19 cellular contexts compared by ENCODE assay signal in genomic region chr9:136098844-136099243, GRCh38. TPM values are rescaled to one million over a fixed set of nuclear protein-coding genes. Genes with fewer than 3 reads are reported as not detected.
DNase-seq lines count a peak whose midpoint lies in the region; ATAC-seq and TF ChIP-seq lines count a peak whose summit lies in the region.
"Had no signal": no experiment of that assay in that cellular context is flagged by ENCODE, and none has a peak within 500 bp of the region (broad histone marks: within the 10 kb centered on the region; RNA-seq: fewer than 3 reads in every experiment).

No MANE protein-coding gene starts in this region.

- peaks cover 32% of the 10 kb centered on the region for H3K4me1 ChIP-seq in left ventricle myocardium inferior
- H3K4me1 ChIP-seq in rectal smooth muscle tissue (ENCODE audit: control insufficient read depth, insufficient read depth, low read length): peaks cover 5% of the 10 kb centered on the region

- H3K4me3 Mint-ChIP-seq in activated naive CD4-positive, alpha-beta T cell treated with anti-CD3 and anti-CD28 coated beads, Interleukin-2, amount 50 U/mL, for 24 hours: peak overlapping the region; percentile 15
- no peak overlapping the region for H3K4me3 Mint-ChIP-seq in activated naive CD4-positive, alpha-beta T cell treated with anti-CD3 and anti-CD28 coated beads for 36 hours
- H3K4me3 Mint-ChIP-seq in activated CD8-positive, alpha-beta T cell treated with anti-CD3 and anti-CD28 coated beads for 36 hours: peak overlapping the region; percentile 14

- ATAC-seq in activated CD8-positive, alpha-beta T cell treated with anti-CD3 and anti-CD28 coated beads for 36 hours: peak; percentile 29
- ATAC-seq: esophagus mucosa had no signal

- POLR2A ChIA-PET in activated CD8-positive, alpha-beta T cell treated with anti-CD3 and anti-CD28 coated beads for 36 hours (lab: Charles Lee): interaction anchor here (5.8 kb wide), 1 partner anchor 9 kb away, joined by 51 read pairs; no protein-coding TSS in a partner anchor
- POLR2A ChIA-PET in GM10248 (lab: Yijun Ruan, JAX): no interaction called here

- no peaks in the 10 kb centered on the region for H3K36me3 Mint-ChIP-seq in activated naive CD4-positive, alpha-beta T cell treated with anti-CD3 and anti-CD28 coated beads, Interleukin-2, amount 50 U/mL, for 24 hours
- H3K36me3 Mint-ChIP-seq in activated naive CD4-positive, alpha-beta T cell treated with anti-CD3 and anti-CD28 coated beads for 36 hours (ENCODE audit: low read depth): no peaks in the 10 kb centered on the region
- H3K36me3 Mint-ChIP-seq in activated CD8-positive, alpha-beta T cell treated with anti-CD3 and anti-CD28 coated beads for 36 hours (ENCODE audit: low read depth): no peaks in the 10 kb centered on the region
- H3K36me3 Mint-ChIP-seq: CD4-positive, alpha-beta memory T cell had no signal

- H3K4me1 Mint-ChIP-seq in activated naive CD4-positive, alpha-beta T cell treated with anti-CD3 and anti-CD28 coated beads, Interleukin-2, amount 50 U/mL, for 24 hours: peaks cover 6% of the 10 kb centered on the region
- peaks cover 6% of the 10 kb centered on the region for H3K4me1 Mint-ChIP-seq in activated naive CD4-positive, alpha-beta T cell treated with anti-CD3 and anti-CD28 coated beads for 36 hours (ENCODE audit: low read depth)
- peaks cover 6% of the 10 kb centered on the region for H3K4me1 Mint-ChIP-seq in activated CD8-positive, alpha-beta T cell treated with anti-CD3 and anti-CD28 coated beads for 36 hours (ENCODE audit: low read depth)

- no peak for TF ChIP-seq CTCF in activated CD8-positive, alpha-beta T cell treated with anti-CD3 and anti-CD28 coated beads for 36 hours (IDR thresholded peaks at IDR 0.05)
- TF ChIP-seq CTCF in left ventricle myocardium inferior (IDR thresholded peaks at IDR 0.05; ENCODE audit: borderline replicate concordance) (peak; percentile 34), GM10248 (IDR thresholded peaks at IDR 0.05; ENCODE audit: control extremely low read depth, extremely low read depth, low read depth, missing control alignments) (no peak)

- intact Hi-C loops in activated naive CD4-positive, alpha-beta T cell treated with anti-CD3 and anti-CD28 coated beads for 36 hours (cut with micrococcal nuclease): no loop called here
- intact Hi-C loops in activated CD8-positive, alpha-beta T cell treated with anti-CD3 and anti-CD28 coated beads for 36 hours (cut with micrococcal nuclease): no loop called here
- intact Hi-C loops in left ventricle myocardium inferior (cut with micrococcal nuclease): no loop called here

- H3K9ac ChIP-seq in rectal smooth muscle tissue (ENCODE audit: low read length): peak overlapping the region; percentile 38

- peak overlapping the region; percentile 12 for H3K4me3 ChIP-seq in left ventricle myocardium inferior
- H3K4me3 ChIP-seq in rectal smooth muscle tissue (ENCODE audit: low read length): no peak overlapping the region
- H3K4me3 ChIP-seq: stomach had no signal

- H3K36me3 ChIP-seq in left ventricle myocardium inferior (no peaks in the 10 kb centered on the region), rectal smooth muscle tissue (ENCODE audit: control insufficient read depth, insufficient read depth, low read length) (no peaks in the 10 kb centered on the region)
- H3K36me3 ChIP-seq: stomach had no signal

- CTCF ChIA-PET in activated naive CD4-positive, alpha-beta T cell treated with anti-CD3 and anti-CD28 coated beads for 36 hours (lab: Charles Lee): interaction anchor here (0.7 kb wide), 1 partner anchor 9 kb away, joined by 3 read pairs; no protein-coding TSS in a partner anchor
- CTCF ChIA-PET in activated CD8-positive, alpha-beta T cell treated with anti-CD3 and anti-CD28 coated beads for 36 hours (lab: Charles Lee): no interaction called here
- CTCF ChIA-PET in GM10248 (lab: Yijun Ruan, JAX): interaction anchor here (2.4 to 2.8 kb wide), 2 partner anchors 8 to 24 kb away, joined by 6 to 12 read pairs; no protein-coding TSS in a partner anchor

- no peak for DNase-seq in activated naive CD4-positive, alpha-beta T cell treated with anti-CD3 and anti-CD28 coated beads for 36 hours
- peak; percentile 43 for DNase-seq in activated CD8-positive, alpha-beta T cell treated with anti-CD3 and anti-CD28 coated beads for 36 hours
- DNase-seq in left ventricle myocardium inferior (no peak), NCI-H526 treated with DMSO at 0.1 percent for 48 hours (lab: John Stamatoyannopoulos, UW) (no peak), NCI-H1105 treated with DMSO at 0.1 percent for 48 hours (lab: John Stamatoyannopoulos, UW) (no peak), GM10248 (ENCODE audit: extremely low spot score) (no peak)
- DNase-seq: activated CD4-positive, alpha-beta T cell treated with anti-CD3 and anti-CD28 coated beads for 1 hour; activated CD8-positive, alpha-beta memory T cell treated with anti-CD3 and anti-CD28 coated beads, Interleukin-2, amount 50 U/mL, for 48 hours; activated naive CD4-positive, alpha-beta T cell treated with anti-CD3 and anti-CD28 coated beads, Interleukin-2, amount 50 U/mL, for 16 hours; DMS79 treated with DMSO at 0.1 percent for 48 hours; mammary epithelial cell; NCI-H1694; NCI-H446 treated with DMSO at 0.1 percent for 48 hours; SIG-M5; stomach had no signal

- H3K27me3 ChIP-seq in left ventricle myocardium inferior (ENCODE audit: low read depth): no peaks in the 10 kb centered on the region
- H3K27me3 ChIP-seq in rectal smooth muscle tissue (ENCODE audit: control insufficient read depth, insufficient read depth, low read length): peaks cover 4% of the 10 kb centered on the region

- no peaks in the 10 kb centered on the region for H3K9me3 ChIP-seq in left ventricle myocardium inferior (replicated peaks)
- H3K9me3 ChIP-seq: stomach had no signal

- H3K27ac ChIP-seq in left ventricle myocardium inferior (replicated peaks) (peak overlapping the region; percentile 65), rectal smooth muscle tissue (ENCODE audit: low read depth, low read length) (no peak overlapping the region)
- H3K27ac ChIP-seq: stomach had no signal

- H3K27ac Mint-ChIP-seq in activated naive CD4-positive, alpha-beta T cell treated with anti-CD3 and anti-CD28 coated beads, Interleukin-2, amount 50 U/mL, for 24 hours: peak overlapping the region; percentile 66
- H3K27ac Mint-ChIP-seq in activated naive CD4-positive, alpha-beta T cell treated with anti-CD3 and anti-CD28 coated beads for 36 hours: no peak overlapping the region
- no peak overlapping the region for H3K27ac Mint-ChIP-seq in activated CD8-positive, alpha-beta T cell treated with anti-CD3 and anti-CD28 coated beads for 36 hours

- no peaks in the 10 kb centered on the region for H3K27me3 Mint-ChIP-seq in activated naive CD4-positive, alpha-beta T cell treated with anti-CD3 and anti-CD28 coated beads, Interleukin-2, amount 50 U/mL, for 24 hours
- H3K27me3 Mint-ChIP-seq in activated naive CD4-positive, alpha-beta T cell treated with anti-CD3 and anti-CD28 coated beads for 36 hours (ENCODE audit: low read depth): no peaks in the 10 kb centered on the region
- H3K27me3 Mint-ChIP-seq in activated CD8-positive, alpha-beta T cell treated with anti-CD3 and anti-CD28 coated beads for 36 hours: no peaks in the 10 kb centered on the region
- H3K27me3 Mint-ChIP-seq: CD4-positive, alpha-beta memory T cell had no signal

- H3K9me3 Mint-ChIP-seq in activated naive CD4-positive, alpha-beta T cell treated with anti-CD3 and anti-CD28 coated beads, Interleukin-2, amount 50 U/mL, for 24 hours: no peaks in the 10 kb centered on the region
- H3K9me3 Mint-ChIP-seq in activated naive CD4-positive, alpha-beta T cell treated with anti-CD3 and anti-CD28 coated beads for 36 hours: no peaks in the 10 kb centered on the region
- no peaks in the 10 kb centered on the region for H3K9me3 Mint-ChIP-seq in activated CD8-positive, alpha-beta T cell treated with anti-CD3 and anti-CD28 coated beads for 36 hours
- H3K9me3 Mint-ChIP-seq: CD4-positive, alpha-beta memory T cell had no signal

RNA-seq across cellular contexts. Expression of gene NACC2, which starts 3.8 kb away (rescaled TPM):
- total RNA-seq in activated naive CD4-positive, alpha-beta T cell treated with anti-CD3 and anti-CD28 coated beads for 36 hours: 1 to 10 TPM; 3.4 to 3.5 TPM
- total RNA-seq in activated CD8-positive, alpha-beta T cell treated with anti-CD3 and anti-CD28 coated beads for 36 hours: 1 to 10 TPM; 6.0 to 6.2 TPM
- 29.5 TPM for total RNA-seq in left ventricle myocardium inferior

RNA-seq across cellular contexts. Expression of gene TMEM250, which starts 19.8 kb away (rescaled TPM):
- total RNA-seq in activated naive CD4-positive, alpha-beta T cell treated with anti-CD3 and anti-CD28 coated beads for 36 hours: 10 to 100 TPM; 20.7 to 22.2 TPM
- total RNA-seq in activated CD8-positive, alpha-beta T cell treated with anti-CD3 and anti-CD28 coated beads for 36 hours: 10 to 100 TPM; 24.4 to 25.9 TPM
- 15.1 TPM for total RNA-seq in left ventricle myocardium inferior
